ENCODE assay signal across 8 cellular contexts in the genomic region with DNA sequence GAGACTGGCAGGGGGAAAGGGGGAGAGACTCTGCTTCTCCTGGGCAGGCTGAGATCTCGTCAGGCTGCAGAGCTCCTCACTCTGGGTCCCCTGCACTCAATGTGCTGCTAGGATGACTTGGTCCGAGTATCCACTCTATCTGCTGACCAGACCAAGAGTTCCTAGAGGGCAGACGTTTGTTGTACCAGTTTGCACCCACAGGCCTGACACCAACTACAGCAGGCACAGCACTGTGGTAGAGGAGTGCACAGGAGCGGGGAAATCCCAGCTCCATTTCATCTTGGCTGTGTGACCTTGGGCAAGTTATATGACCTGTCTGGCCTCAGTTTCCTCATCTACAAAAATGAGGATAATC. TPM values are rescaled to one million over a fixed set of nuclear protein-coding genes. Genes with fewer than 3 reads are reported as not detected.
DNase-seq lines count a peak whose midpoint lies in the region; ATAC-seq, FAIRE-seq and TF ChIP-seq lines count a peak whose summit lies in the region.

No MANE protein-coding gene starts in this region.

- ATAC-seq in CD8-positive, alpha-beta T cell, result peak; percentile 4
- ATAC-seq in T-helper 17 cell (peak; percentile 47), pancreas (no peak)

- WGBS in pancreas, 2 donors, result 41 to 54% methylated on average over 4 of the region's 4 CpGs

- H3K27me3 ChIP-seq in CD8-positive, alpha-beta T cell (ENCODE audit: insufficient read depth, low read length), result no peaks in the 10 kb centered on the region
- no peaks in the 10 kb centered on the region for H3K27me3 ChIP-seq in pancreas

- no peak for DNase-seq in CD8-positive, alpha-beta T cell
- DNase-seq in T-helper 17 cell (peak in 1 of 3 donors; percentile 24), epithelial cell of prostate (ENCODE audit: low read depth, low spot score) (no peak), pancreas (no peak), cerebellar cortex (ENCODE audit: low spot score) (no peak), DMS79 (lab: John Stamatoyannopoulos, UW) (no peak), RKO (ENCODE audit: low spot score) (no peak)
- no peak for DNase-seq in stimulated activated CD4-positive, alpha-beta T cell treated with anti-CD3 and anti-CD28 coated beads, Interleukin-4, amount 100 ng/mL, for 1 hour

- H3K9me3 Mint-ChIP-seq in CD8-positive, alpha-beta T cell, result no peaks in the 10 kb centered on the region

- H3K9me3 ChIP-seq in CD8-positive, alpha-beta T cell (ENCODE audit: low read length), result no peaks in the 10 kb centered on the region
- H3K9me3 ChIP-seq in T-helper 17 cell (ENCODE audit: control insufficient read depth, low read length, poor library complexity, severe bottlenecking) (no peaks in the 10 kb centered on the region), pancreas (no peaks in the 10 kb centered on the region)

- H3K4me1 Mint-ChIP-seq in CD8-positive, alpha-beta T cell (ENCODE audit: low read depth), result peaks cover 82% of the 10 kb centered on the region
- peaks cover 76% of the 10 kb centered on the region for H3K4me1 Mint-ChIP-seq in T-helper 17 cell

- peak overlapping the region; percentile 97 for H3K27ac Mint-ChIP-seq in CD8-positive, alpha-beta T cell
- peak overlapping the region; percentile 100 for H3K27ac Mint-ChIP-seq in T-helper 17 cell

- POLR2A ChIA-PET in CD8-positive, alpha-beta T cell (lab: Charles Lee), result interaction anchor here (1.1 to 2.2 kb wide), 6 partner anchors 11 to 41 kb away, joined by 3 to 11 read pairs (median 5); a partner anchor contains a TSS

- peaks cover 38% of the 10 kb centered on the region for H3K36me3 Mint-ChIP-seq in CD8-positive, alpha-beta T cell
- peaks cover 4% of the 10 kb centered on the region for H3K36me3 Mint-ChIP-seq in T-helper 17 cell (ENCODE audit: low read depth)

- no peak for TF ChIP-seq CTCF in CD8-positive, alpha-beta T cell (IDR thresholded peaks at IDR 0.05)
- no peak for TF ChIP-seq CTCF in pancreas (IDR thresholded peaks at IDR 0.05)

- intact Hi-C loops in CD8-positive, alpha-beta T cell (cut with DNase I, micrococcal nuclease), result loop anchor here (5.0 to 10.0 kb wide), 2 partner anchors 40 to 107 kb away; no protein-coding TSS in a partner anchor
- intact Hi-C loops in pancreas (cut with DNase I), result no loop called here

- FAIRE-seq in pancreas (lab: Jason Lieb, UNC), result no peak

- H3K27me3 Mint-ChIP-seq in CD8-positive, alpha-beta T cell (ENCODE audit: low read depth), result no peaks in the 10 kb centered on the region
- H3K27me3 Mint-ChIP-seq in T-helper 17 cell, result no peaks in the 10 kb centered on the region

- H3K4me3 Mint-ChIP-seq in CD8-positive, alpha-beta T cell, result peak overlapping the region; percentile 54
- H3K4me3 Mint-ChIP-seq in T-helper 17 cell, result peak overlapping the region; percentile 91

- peak overlapping the region; percentile 39 for H3K27ac ChIP-seq in CD8-positive, alpha-beta T cell (ENCODE audit: low read depth, low read length)
- H3K27ac ChIP-seq in epithelial cell of prostate (peak overlapping the region; percentile 89), pancreas (peak overlapping the region; percentile 91 to 97 (median 92))

- H3K4me3 ChIP-seq in CD8-positive, alpha-beta T cell (ENCODE audit: low read depth, low read length), result no peak overlapping the region
- H3K4me3 ChIP-seq in pancreas, result peak overlapping the region in 1 of 4 donors; percentile 0

- CTCF ChIA-PET in CD8-positive, alpha-beta T cell (lab: Charles Lee), result interaction anchor here (0.9 to 1.2 kb wide), 7 partner anchors 9 to 88 kb away, joined by 3 to 5 read pairs (median 3); a partner anchor contains a TSS

- peaks cover 73% of the 10 kb centered on the region for H3K4me1 ChIP-seq in CD8-positive, alpha-beta T cell (ENCODE audit: insufficient read depth, low read length)
- H3K4me1 ChIP-seq in pancreas, result peaks cover 67 to 85% (median 82%) of the 10 kb centered on the region in 3 donors

- no peaks in the 10 kb centered on the region for H3K36me3 ChIP-seq in CD8-positive, alpha-beta T cell (ENCODE audit: insufficient read depth, low read length)
- H3K36me3 ChIP-seq in pancreas, result no peaks in the 10 kb centered on the region

RNA-seq across cellular contexts. Expression of a gene that starts 29.0 kb away (rescaled TPM):
- 100 to 1,000 TPM in 1 of 2 experiments, 10 to 100 TPM in 1; 99.9 to 107 TPM for total RNA-seq in CD8-positive, alpha-beta T cell
- 10 to 100 TPM; 67.6 to 75.8 TPM for total RNA-seq in T-helper 17 cell
- total RNA-seq in pancreas, result 10 to 100 TPM; 20.7 to 30.4 (median 22.4) TPM
- 10 to 100 TPM; 64.9 to 82.8 TPM for polyA plus RNA-seq in pancreas

RNA-seq across cellular contexts. Expression of a gene that starts 31.9 kb away (rescaled TPM):
- total RNA-seq in CD8-positive, alpha-beta T cell, result 100 to 1,000 TPM; 187 to 201 TPM
- total RNA-seq in T-helper 17 cell (100 to 1,000 TPM; 285 to 303 TPM), pancreas (10 to 100 TPM; 30.6 to 67.4 (median 37.1) TPM)
- polyA plus RNA-seq in pancreas, result 100 to 1,000 TPM; 231 to 265 TPM

Comparison
In these comparisons a context has a peak if more than half of its experiments do, and no peak if none do; other contexts are left out.
1. ATAC-seq: peak in CD8-positive, alpha-beta T cell (single experiment) and T-helper 17 cell (single experiment); none in pancreas (0 of 4).
2. H3K27ac ChIP-seq: peak in every context shown above with its lines; median percentile 92 in pancreas; 89 in epithelial cell of prostate; 39 in CD8-positive, alpha-beta T cell.
3. intact Hi-C loops: an anchor here in CD8-positive, alpha-beta T cell (5.0 to 10.0 kb wide); none called in pancreas.